In genomic region chr21:43189936-43190335, GRCh38 we compare ENCODE assay signal across 19 cellular contexts. TPM values are rescaled to one million over a fixed set of nuclear protein-coding genes. Genes with fewer than 3 reads are reported as not detected.
"Had no signal": no experiment of that assay in that cellular context is flagged by ENCODE, and none has a peak within 500 bp of the region (broad histone marks: within the 10 kb centered on the region; RNA-seq: fewer than 3 reads in every experiment).

No MANE protein-coding gene starts in this region.

- DNase-seq: activated CD4-positive, alpha-beta T cell treated with anti-CD3 and anti-CD28 coated beads for 4 hours; activated T-cell treated with anti-CD3 and anti-CD28 coated beads, Interleukin-2, amount 50 U/mL, for 1 hour; amniotic stem cell; hypothalamus; nucleus accumbens; stimulated activated CD4-positive, alpha-beta T cell treated with anti-CD3 and anti-CD28 coated beads, Interleukin-12 subunit alpha, Interleukin-12 subunit beta, amount 100 ng/mL, for 4 hours; stimulated activated naive CD4-positive, alpha-beta T cell treated with Interleukin-2 at 50 U/mL for 16 hours; T-helper 9 cell had no signal

- H3K4me1 ChIP-seq: body of pancreas, psoas muscle, right lobe of liver had no signal

- H3K4me3 Mint-ChIP-seq: natural killer cell treated with Interleukin-12 subunit alpha and Interleukin-12 subunit beta and Interleukin-15 and Interleukin-18, amount 100 ng/mL, for 72 hours had no signal

- H3K9me3 ChIP-seq: body of pancreas, esophagus muscularis mucosa, psoas muscle, right lobe of liver had no signal

- H3K27ac Mint-ChIP-seq: activated naive CD4-positive, alpha-beta T cell treated with anti-CD3 and anti-CD28 coated beads, Interleukin-2, amount 50 U/mL, for 72 hours; natural killer cell treated with Interleukin-12 subunit alpha and Interleukin-12 subunit beta and Interleukin-15 and Interleukin-18, amount 100 ng/mL, for 72 hours had no signal

- ATAC-seq: activated naive CD4-positive, alpha-beta T cell treated with anti-CD3 and anti-CD28 coated beads, Interleukin-2, amount 50 U/mL, for 72 hours; body of pancreas; left colon; natural killer cell treated with Interleukin-12 subunit alpha and Interleukin-12 subunit beta and Interleukin-15 and Interleukin-18, amount 100 ng/mL, for 72 hours; psoas muscle; right lobe of liver had no signal

- H3K4me3 ChIP-seq: body of pancreas, esophagus muscularis mucosa, psoas muscle, right lobe of liver had no signal

- H3K27ac ChIP-seq: body of pancreas, esophagus muscularis mucosa, psoas muscle, right lobe of liver had no signal

- H3K27me3 ChIP-seq: body of pancreas, right lobe of liver had no signal

- H3K9me3 Mint-ChIP-seq: activated naive CD4-positive, alpha-beta T cell treated with anti-CD3 and anti-CD28 coated beads, Interleukin-2, amount 50 U/mL, for 72 hours; natural killer cell treated with Interleukin-12 subunit alpha and Interleukin-12 subunit beta and Interleukin-15 and Interleukin-18, amount 100 ng/mL, for 72 hours had no signal

- H3K36me3 ChIP-seq: esophagus muscularis mucosa, right lobe of liver had no signal

- H3K36me3 Mint-ChIP-seq: activated naive CD4-positive, alpha-beta T cell treated with anti-CD3 and anti-CD28 coated beads, Interleukin-2, amount 50 U/mL, for 72 hours; natural killer cell treated with Interleukin-12 subunit alpha and Interleukin-12 subunit beta and Interleukin-15 and Interleukin-18, amount 100 ng/mL, for 72 hours had no signal

RNA-seq across cellular contexts. Expression of gene CRYAA, which starts 21.1 kb away (rescaled TPM):
- total RNA-seq: activated naive CD4-positive, alpha-beta T cell treated with anti-CD3 and anti-CD28 coated beads, Interleukin-2, amount 50 U/mL, for 72 hours; body of pancreas; cerebellum; dermis microvascular lymphatic vessel endothelial cell; esophagus muscularis mucosa; fibroblast of villous mesenchyme; left colon; natural killer cell treated with Interleukin-12 subunit alpha and Interleukin-12 subunit beta and Interleukin-15 and Interleukin-18, amount 100 ng/mL, for 72 hours; psoas muscle; urinary bladder had no signal
- polyA plus RNA-seq: psoas muscle, urinary bladder had no signal
